Comparison of ENCODE assay signal across 1 cellular context in genomic region chr6:137810554-137811120, GRCh38.
A peak's percentile ranks its signal among the peaks of the same experiment; 100 is the strongest.
TF ChIP-seq lines count a peak whose summit lies in the region.

No MANE protein-coding gene starts in this region.

TF ChIP-seq in HepG2, 621 proteins besides CTCF, POLR2A, EP300 and RAD21 (continued from another document and continues in another):
- TF ChIP-seq FOXA1 (IDR thresholded peaks at IDR 0.05), result no peak
- TF ChIP-seq FOXA1 (CRISPR knock-in tag; IDR thresholded peaks at IDR 0.05), result no peak
- no peak for TF ChIP-seq ZMAT3 (CRISPR knock-in tag; conservative IDR thresholded peaks at IDR 0.05)
- TF ChIP-seq ZBTB42 (CRISPR knock-in tag; IDR thresholded peaks at IDR 0.05), result no peak
- no peak for TF ChIP-seq GRHL1 (CRISPR knock-in tag; conservative IDR thresholded peaks at IDR 0.05)
- TF ChIP-seq HNRNPK (IDR thresholded peaks at IDR 0.05; ENCODE audit: low read depth, low read length, poor library complexity, severe bottlenecking), result no peak
- TF ChIP-seq IRX3 (CRISPR knock-in tag; IDR thresholded peaks at IDR 0.05; ENCODE audit: borderline replicate concordance, low read depth), result peak; percentile 55; the same call in 1 of the 2 replicates
- TF ChIP-seq AFF4 (CRISPR knock-in tag; IDR thresholded peaks at IDR 0.05), result 0 out of 2 replicates have a peak, but pooled peaks have one; percentile 22
- TF ChIP-seq ZSCAN20 (CRISPR knock-in tag; IDR thresholded peaks at IDR 0.05; ENCODE audit: borderline replicate concordance), result no peak
- no peak for TF ChIP-seq ZBTB39 (CRISPR knock-in tag; IDR thresholded peaks at IDR 0.05)
- TF ChIP-seq TEF (CRISPR knock-in tag; IDR thresholded peaks at IDR 0.05), result no peak
- no peak for TF ChIP-seq MNT (IDR thresholded peaks at IDR 0.05)
- TF ChIP-seq SATB2 (CRISPR knock-in tag; IDR thresholded peaks at IDR 0.05), result no peak
- no peak for TF ChIP-seq FUBP1 (CRISPR knock-in tag; IDR thresholded peaks at IDR 0.05; ENCODE audit: borderline replicate concordance)
- TF ChIP-seq TCF7L2 (IDR thresholded peaks at IDR 0.05; ENCODE audit: low read depth, low read length), result 0 out of 2 replicates have a peak, but pooled peaks have one; percentile 12
- no peak for TF ChIP-seq ZNF354B (CRISPR knock-in tag; IDR thresholded peaks at IDR 0.05)
- no peak for TF ChIP-seq PRDM4 (CRISPR knock-in tag; IDR thresholded peaks at IDR 0.05; ENCODE audit: borderline replicate concordance)
- no peak for TF ChIP-seq PCBP2 (optimal IDR thresholded peaks at IDR 0.05; ENCODE audit: low read depth, low read length, poor library complexity, severe bottlenecking)
- TF ChIP-seq TBL1XR1 (IDR thresholded peaks at IDR 0.05; ENCODE audit: borderline replicate concordance, low read length, partially characterized antibody), result no peak
- TF ChIP-seq ZNF512 (CRISPR knock-in tag; IDR thresholded peaks at IDR 0.05), result no peak; the same call in 1 of the 2 replicates
- no peak; the same call in 1 of the 2 replicates for TF ChIP-seq KMT2A (CRISPR knock-in tag; IDR thresholded peaks at IDR 0.05)
- TF ChIP-seq ZNF180 (CRISPR knock-in tag; IDR thresholded peaks at IDR 0.05; ENCODE audit: borderline replicate concordance, low read depth), result no peak
- no peak for TF ChIP-seq KLF12 (CRISPR knock-in tag; IDR thresholded peaks at IDR 0.05; ENCODE audit: borderline replicate concordance)
- TF ChIP-seq HMGA1 (CRISPR knock-in tag; conservative IDR thresholded peaks at IDR 0.05), result no peak
- TF ChIP-seq E2F1 (CRISPR knock-in tag; IDR thresholded peaks at IDR 0.05), result no peak
- no peak for TF ChIP-seq ZNF576 (CRISPR knock-in tag; IDR thresholded peaks at IDR 0.05)
- no peak for TF ChIP-seq ZNF18 (CRISPR knock-in tag; IDR thresholded peaks at IDR 0.05; ENCODE audit: insufficient replicate concordance)
- TF ChIP-seq FOXO4 (CRISPR knock-in tag; conservative IDR thresholded peaks at IDR 0.05), result no peak
- TF ChIP-seq MEIS2 (CRISPR knock-in tag; IDR thresholded peaks at IDR 0.05), result no peak
- TF ChIP-seq NCOA2 (CRISPR knock-in tag; IDR thresholded peaks at IDR 0.05), result 0 out of 2 replicates have a peak, but pooled peaks have one; percentile 29
- 0 out of 2 replicates have a peak, but pooled peaks have one; percentile 9 for TF ChIP-seq TBX3 (IDR thresholded peaks at IDR 0.05; ENCODE audit: borderline replicate concordance)
- no peak for TF ChIP-seq SRSF1 (optimal IDR thresholded peaks at IDR 0.05; ENCODE audit: low read depth, low read length)
- TF ChIP-seq SCMH1 (CRISPR knock-in tag; IDR thresholded peaks at IDR 0.05; ENCODE audit: borderline replicate concordance), result no peak
- no peak for TF ChIP-seq ZNF570 (CRISPR knock-in tag; IDR thresholded peaks at IDR 0.05; ENCODE audit: borderline replicate concordance)
- no peak for TF ChIP-seq HOXA5 (CRISPR knock-in tag; IDR thresholded peaks at IDR 0.05)
- TF ChIP-seq CAMTA2 (CRISPR knock-in tag; IDR thresholded peaks at IDR 0.05; ENCODE audit: borderline replicate concordance), result no peak
